In genomic region chr1:108685524-108685923, GRCh38 we compare ENCODE assay signal across 1 cellular context.
TF ChIP-seq lines count a peak whose summit lies in the region.

No MANE protein-coding gene starts in this region.

TF ChIP-seq in WTC11, 78 proteins besides CTCF, POLR2A, EP300 and RAD21 (continued from another document):
- TF ChIP-seq, protein P1, sequence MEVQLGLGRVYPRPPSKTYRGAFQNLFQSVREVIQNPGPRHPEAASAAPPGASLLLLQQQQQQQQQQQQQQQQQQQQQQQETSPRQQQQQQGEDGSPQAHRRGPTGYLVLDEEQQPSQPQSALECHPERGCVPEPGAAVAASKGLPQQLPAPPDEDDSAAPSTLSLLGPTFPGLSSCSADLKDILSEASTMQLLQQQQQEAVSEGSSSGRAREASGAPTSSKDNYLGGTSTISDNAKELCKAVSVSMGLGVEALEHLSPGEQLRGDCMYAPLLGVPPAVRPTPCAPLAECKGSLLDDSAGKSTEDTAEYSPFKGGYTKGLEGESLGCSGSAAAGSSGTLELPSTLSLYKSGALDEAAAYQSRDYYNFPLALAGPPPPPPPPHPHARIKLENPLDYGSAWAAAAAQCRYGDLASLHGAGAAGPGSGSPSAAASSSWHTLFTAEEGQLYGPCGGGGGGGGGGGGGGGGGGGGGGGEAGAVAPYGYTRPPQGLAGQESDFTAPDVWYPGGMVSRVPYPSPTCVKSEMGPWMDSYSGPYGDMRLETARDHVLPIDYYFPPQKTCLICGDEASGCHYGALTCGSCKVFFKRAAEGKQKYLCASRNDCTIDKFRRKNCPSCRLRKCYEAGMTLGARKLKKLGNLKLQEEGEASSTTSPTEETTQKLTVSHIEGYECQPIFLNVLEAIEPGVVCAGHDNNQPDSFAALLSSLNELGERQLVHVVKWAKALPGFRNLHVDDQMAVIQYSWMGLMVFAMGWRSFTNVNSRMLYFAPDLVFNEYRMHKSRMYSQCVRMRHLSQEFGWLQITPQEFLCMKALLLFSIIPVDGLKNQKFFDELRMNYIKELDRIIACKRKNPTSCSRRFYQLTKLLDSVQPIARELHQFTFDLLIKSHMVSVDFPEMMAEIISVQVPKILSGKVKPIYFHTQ (CRISPR knock-in tag; IDR thresholded peaks at IDR 0.05), result no peak
- TF ChIP-seq HMGA2 (CRISPR knock-in tag; IDR thresholded peaks at IDR 0.05) (no peak), KAT7 (CRISPR knock-in tag; IDR thresholded peaks at IDR 0.05; ENCODE audit: borderline replicate concordance) (no peak)
